ENCODE assay signal across 17 cellular contexts in the genomic region with DNA sequence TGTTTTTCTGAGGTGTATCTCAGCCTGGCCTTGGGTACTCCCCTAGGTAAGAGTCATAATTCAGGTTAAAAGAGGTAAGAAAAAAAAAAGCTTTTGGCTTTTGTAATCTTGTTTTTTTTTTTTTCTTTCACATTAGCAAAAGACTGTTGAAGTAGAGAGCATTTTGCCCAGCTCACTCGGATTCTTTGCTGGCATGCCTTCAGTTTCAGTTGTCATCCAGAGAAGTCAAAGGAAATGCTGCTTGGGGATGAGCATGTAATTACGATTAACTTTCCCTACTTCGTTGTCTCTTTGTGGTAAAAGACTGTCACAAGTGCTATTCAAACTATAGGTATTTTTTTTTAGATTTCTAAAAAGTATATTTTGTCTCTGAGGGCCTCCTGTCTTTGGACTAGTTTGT. TPM values are rescaled to one million over a fixed set of nuclear protein-coding genes. Genes with fewer than 3 reads are reported as not detected.
DNase-seq lines count a peak whose midpoint lies in the region; ATAC-seq and TF ChIP-seq lines count a peak whose summit lies in the region.
"Had no signal": no experiment of that assay in that cellular context is flagged by ENCODE, and none has a peak within 500 bp of the region (broad histone marks: within the 10 kb centered on the region; RNA-seq: fewer than 3 reads in every experiment).

No MANE protein-coding gene starts in this region.

- TF ChIP-seq RAD21 in IMR-90 (IDR thresholded peaks at IDR 0.05; ENCODE audit: low read length), result no peak

- POLR2A ChIA-PET in AG04450 (lab: Yijun Ruan, JAX), result no interaction called here
- POLR2A ChIA-PET in IMR-90 (lab: Charles Lee; ENCODE audit: unreplicated experiment), result interaction anchor here (0.7 kb wide), 1 partner anchor 105 kb away, joined by 10 read pairs; no protein-coding TSS in a partner anchor
- POLR2A ChIA-PET in activated CD4-positive, alpha-beta memory T cell treated with anti-CD3 and anti-CD28 coated beads for 36 hours (lab: Charles Lee), result no interaction called here

- peaks cover 99% of the 10 kb centered on the region for H4K20me1 ChIP-seq in IMR-90 (ENCODE audit: insufficient read depth, low read length)
- H4K20me1 ChIP-seq in osteoblast (ENCODE audit: insufficient read depth, low read length), result peaks cover 73% of the 10 kb centered on the region

- 0 out of 2 replicates have a peak overlapping the region, but pooled peaks have one; percentile 14 for H3K23ac ChIP-seq in IMR-90 (ENCODE audit: low read depth, low read length)

- no peak overlapping the region; the same call in 1 of the 2 replicates for H4K91ac ChIP-seq in IMR-90 (ENCODE audit: insufficient read depth, low read depth, low read length)

- WGBS in IMR-90 (ENCODE audit: extremely low coverage in 2 of 2, insufficient read length in 1 of 2), 2 experiments, result 67% methylated on average over 1 of the region's 3 CpGs; no CpG with 5 or more reads in 1 of the 2 experiments

- no peak overlapping the region for H2BK120ac ChIP-seq in IMR-90 (ENCODE audit: low read depth, low read length)

- H3K4me1 ChIP-seq in IMR-90 (ENCODE audit: control insufficient read depth, insufficient read depth, low read length) (peaks cover 20% of the 10 kb centered on the region), osteoblast (ENCODE audit: insufficient read depth, low read length) (peaks cover 72% of the 10 kb centered on the region)

- ATAC-seq in IMR-90 (ENCODE audit: low read depth), result no peak
- ATAC-seq in HG03045 (IDR thresholded peaks at IDR 0.05; ENCODE audit: unreplicated experiment), result no peak
- ATAC-seq: naive thymus-derived CD4-positive, alpha-beta T cell had no signal

- intact Hi-C loops in IMR-90 (cut with micrococcal nuclease), result loop anchor here (1.0 kb wide), 1 partner anchor 9 kb away; no protein-coding TSS in a partner anchor
- intact Hi-C loops in activated CD4-positive, alpha-beta memory T cell treated with anti-CD3 and anti-CD28 coated beads for 36 hours (cut with micrococcal nuclease), result loop anchor here (10.0 kb wide), 1 partner anchor 470 kb away; no protein-coding TSS in a partner anchor

- 0 out of 4 replicates have a peak overlapping the region, but pooled peaks of 1 of the 2 experiments have one; percentile 23 for H4K8ac ChIP-seq in IMR-90 (ENCODE audit: low read depth in 2 of 2, low read length in 2 of 2)

- H3K36me3 Mint-ChIP-seq in activated CD4-positive, alpha-beta memory T cell treated with anti-CD3 and anti-CD28 coated beads for 36 hours, result peaks cover 6% of the 10 kb centered on the region

- no peaks in the 10 kb centered on the region for H3K9me3 Mint-ChIP-seq in activated CD4-positive, alpha-beta memory T cell treated with anti-CD3 and anti-CD28 coated beads for 36 hours
- H3K9me3 Mint-ChIP-seq: activated CD4-positive, alpha-beta memory T cell treated with anti-CD3 and anti-CD28 coated beads, Interleukin-2, amount 10 ng/mL, durations not matched to agents 7 days and 5 days; activated naive CD8-positive, alpha-beta T cell treated with anti-CD3 and anti-CD28 coated beads, Interleukin-2, amount 10 ng/mL, durations not matched to agents 7 days and 5 days; naive thymus-derived CD4-positive, alpha-beta T cell had no signal

- H3K27ac ChIP-seq in AG04450 (ENCODE audit: low read depth, low read length) (peak overlapping the region; percentile 25), IMR-90 (ENCODE audit: insufficient read depth, low read length) (peak overlapping the region; percentile 63; the same call in 1 of the 2 replicates), epithelial cell of prostate (peak overlapping the region; percentile 9), osteoblast (ENCODE audit: low read depth, low read length) (peak overlapping the region; percentile 61)

- H3K9me3 ChIP-seq in AG04450 (ENCODE audit: control insufficient read depth, insufficient read depth, low read length) (no peaks in the 10 kb centered on the region), IMR-90 (ENCODE audit: control insufficient read depth, insufficient read depth, low read length) (no peaks in the 10 kb centered on the region), osteoblast (ENCODE audit: low read depth, low read length) (no peaks in the 10 kb centered on the region)
- H3K9me3 ChIP-seq: Caco-2, left ventricle myocardium inferior had no signal

- H2AK9ac ChIP-seq in IMR-90 (replicated peaks; ENCODE audit: low read depth, low read length, poor library complexity), result no peak overlapping the region

- no peak overlapping the region for H2AK5ac ChIP-seq in IMR-90 (ENCODE audit: low read depth, low read length)

- no peak overlapping the region for H3K4me3 ChIP-seq in AG04450 (ENCODE audit: low read depth, low read length)
- H3K4me3 ChIP-seq in IMR-90 (ENCODE audit: insufficient read depth, low read depth, low read length), result no peak overlapping the region
- H3K4me3 ChIP-seq in osteoblast (ENCODE audit: insufficient read depth, low read length), result peak overlapping the region; percentile 43
- H3K4me3 ChIP-seq: left ventricle myocardium inferior had no signal

- H3K4me1 Mint-ChIP-seq in activated CD4-positive, alpha-beta memory T cell treated with anti-CD3 and anti-CD28 coated beads for 36 hours (ENCODE audit: low read depth), result peaks cover 80% of the 10 kb centered on the region

- no peak overlapping the region for H4K5ac ChIP-seq in IMR-90 (ENCODE audit: low read depth, low read length)

- peak overlapping the region; percentile 48 for H2BK5ac ChIP-seq in IMR-90 (ENCODE audit: low read depth, low read length, poor library complexity, severe bottlenecking)

- H3K79me1 ChIP-seq in IMR-90 (ENCODE audit: low read depth in 1 of 2, low read length in 2 of 2), result peaks cover 0 to 47% of the 10 kb centered on the region in 2 experiments; a peak in 2 of 4 replicates

- dilution Hi-C loops in IMR-90 (cut with HindIII; ENCODE audit: low sequenced_read_pairs, unreplicated experiment), result no loop called here

- peak overlapping the region; percentile 10; the same call in 1 of the 2 replicates for H3K9ac ChIP-seq in IMR-90 (ENCODE audit: low read depth, low read length)

- H3K9me1 ChIP-seq in IMR-90 (ENCODE audit: insufficient read depth, low read length), result peaks cover 16% of the 10 kb centered on the region

- no peak overlapping the region; the same call in 1 of the 2 replicates for H3K14ac ChIP-seq in IMR-90 (replicated peaks; ENCODE audit: low read depth, low read length)

- H3K4ac ChIP-seq in IMR-90 (ENCODE audit: low read depth, low read length), result no peak overlapping the region

- no peaks in the 10 kb centered on the region for H3K27me3 Mint-ChIP-seq in activated CD4-positive, alpha-beta memory T cell treated with anti-CD3 and anti-CD28 coated beads for 36 hours
- H3K27me3 Mint-ChIP-seq: activated CD4-positive, alpha-beta memory T cell treated with anti-CD3 and anti-CD28 coated beads, Interleukin-2, amount 10 ng/mL, durations not matched to agents 7 days and 5 days; activated naive CD8-positive, alpha-beta T cell treated with anti-CD3 and anti-CD28 coated beads, Interleukin-2, amount 10 ng/mL, durations not matched to agents 7 days and 5 days; naive thymus-derived CD4-positive, alpha-beta T cell had no signal

- CTCF ChIA-PET in AG04450 (lab: Charles Lee) (interaction anchor here (1.5 kb wide), 1 partner anchor 141 kb away, joined by 4 read pairs; no protein-coding TSS in a partner anchor), IMR-90 (lab: Yijun Ruan, JAX) (interaction anchor here (1.5 kb wide), 1 partner anchor 56 kb away, joined by 4 read pairs; no protein-coding TSS in a partner anchor)
- CTCF ChIA-PET in activated CD4-positive, alpha-beta memory T cell treated with anti-CD3 and anti-CD28 coated beads for 36 hours (lab: Charles Lee), result interaction anchor here (0.7 to 1.5 kb wide), 2 partner anchors 43 to 67 kb away, joined by 3 read pairs; no protein-coding TSS in a partner anchor

- DNase-seq in AG04450 (ENCODE audit: low read depth, low spot score), result no peak
- no peak for DNase-seq in IMR-90
- DNase-seq in epithelial cell of prostate (ENCODE audit: low read depth, low spot score), result no peak
- no peak for DNase-seq in osteoblast (ENCODE audit: insufficient read length, low spot score, missing footprints)
- no peak for DNase-seq in activated CD4-positive, alpha-beta memory T cell treated with anti-CD3 and anti-CD28 coated beads for 36 hours
- DNase-seq in NCI-H1417 treated with DMSO at 0.1 percent for 48 hours (lab: John Stamatoyannopoulos, UW), result no peak
- DNase-seq in COLO668 (lab: John Stamatoyannopoulos, UW; ENCODE audit: unreplicated experiment), result no peak
- DNase-seq: activated CD4-positive, alpha-beta memory T cell treated with anti-CD3 and anti-CD28 coated beads, Interleukin-2, amount 10 ng/mL, durations not matched to agents 7 days and 5 days; activated naive CD8-positive, alpha-beta T cell treated with anti-CD3 and anti-CD28 coated beads, Interleukin-2, amount 10 ng/mL, durations not matched to agents 7 days and 5 days; Caco-2; effector CD4-positive, alpha-beta T cell; GDM1; left ventricle myocardium inferior; naive thymus-derived CD4-positive, alpha-beta T cell; NCI-H2081 treated with DMSO at 0.1 percent for 48 hours; NCI-H524 had no signal

- no peak overlapping the region for H3K4me3 Mint-ChIP-seq in activated CD4-positive, alpha-beta memory T cell treated with anti-CD3 and anti-CD28 coated beads for 36 hours
- H3K4me3 Mint-ChIP-seq: activated CD4-positive, alpha-beta memory T cell treated with anti-CD3 and anti-CD28 coated beads, Interleukin-2, amount 10 ng/mL, durations not matched to agents 7 days and 5 days; activated naive CD8-positive, alpha-beta T cell treated with anti-CD3 and anti-CD28 coated beads, Interleukin-2, amount 10 ng/mL, durations not matched to agents 7 days and 5 days had no signal

- no peak for TF ChIP-seq POLR2A in IMR-90 (IDR thresholded peaks at IDR 0.05; ENCODE audit: low read depth, low read length)

- TF ChIP-seq CTCF in AG04450 (IDR thresholded peaks at IDR 0.05; ENCODE audit: low read depth, low read length), result no peak
- TF ChIP-seq CTCF in IMR-90 (conservative IDR thresholded peaks at IDR 0.05; ENCODE audit: low read depth, low read length), result no peak
- no peak for TF ChIP-seq CTCF in osteoblast (IDR thresholded peaks at IDR 0.05; ENCODE audit: extremely low read depth, low read depth, low read length)

- no peak overlapping the region for H2BK15ac ChIP-seq in IMR-90 (ENCODE audit: low read depth, low read length)

- no TSS peak for BruUV-seq in IMR-90 (replicated peaks; lab: Mats Ljungman, UMichigan)

- no peak overlapping the region for H3K27ac Mint-ChIP-seq in activated CD4-positive, alpha-beta memory T cell treated with anti-CD3 and anti-CD28 coated beads for 36 hours
- H3K27ac Mint-ChIP-seq: activated CD4-positive, alpha-beta memory T cell treated with anti-CD3 and anti-CD28 coated beads, Interleukin-2, amount 10 ng/mL, durations not matched to agents 7 days and 5 days; activated naive CD8-positive, alpha-beta T cell treated with anti-CD3 and anti-CD28 coated beads, Interleukin-2, amount 10 ng/mL, durations not matched to agents 7 days and 5 days had no signal

- H2AFZ ChIP-seq in IMR-90 (replicated peaks; ENCODE audit: low read length, poor library complexity), result no peak overlapping the region
- H2AFZ ChIP-seq in osteoblast (ENCODE audit: low read length), result no peak overlapping the region

- no peaks in the 10 kb centered on the region for H3K27me3 ChIP-seq in AG04450 (ENCODE audit: control insufficient read depth, insufficient read depth, low read length)
- H3K27me3 ChIP-seq in IMR-90 (ENCODE audit: control insufficient read depth, insufficient read depth, low read length), result no peaks in the 10 kb centered on the region
- no peaks in the 10 kb centered on the region for H3K27me3 ChIP-seq in osteoblast (ENCODE audit: insufficient read depth, low read length)

- in situ Hi-C loops in IMR-90 (cut with MboI; ENCODE audit: low sequenced_read_pairs), result loop anchor here (10.0 kb wide), 1 partner anchor 130 kb away; no protein-coding TSS in a partner anchor

- H3K4me2 ChIP-seq in IMR-90 (ENCODE audit: low read depth, low read length), result peak overlapping the region; percentile 78
- H3K4me2 ChIP-seq in osteoblast (ENCODE audit: insufficient read depth, low read length), result peak overlapping the region; percentile 93

- H2BK20ac ChIP-seq in IMR-90 (ENCODE audit: low read depth, low read length), result no peak overlapping the region

- H3K18ac ChIP-seq in IMR-90 (ENCODE audit: low read depth, low read length), result peak overlapping the region; percentile 58

- H3K36me3 ChIP-seq in IMR-90 (ENCODE audit: control insufficient read depth, insufficient read depth, low read length), result peaks cover 3% of the 10 kb centered on the region
- H3K36me3 ChIP-seq in osteoblast (ENCODE audit: insufficient read depth, low read length), result peaks cover 19% of the 10 kb centered on the region
- H3K36me3 ChIP-seq: left ventricle myocardium inferior had no signal

- peaks cover 99% of the 10 kb centered on the region for H3K79me2 ChIP-seq in osteoblast (ENCODE audit: insufficient read depth, low read length)

- no peak overlapping the region for H3K56ac ChIP-seq in IMR-90 (ENCODE audit: extremely low read depth, insufficient read depth, low read length)

RNA-seq across cellular contexts. Expression of gene BACH1, which starts 6.3 kb away (rescaled TPM):
- polyA plus RNA-seq in AG04450 (2011; rRNA removed) (60.6 and 72.2 TPM in 2 replicates), IMR-90 (2012; rRNA removed) (19.6 and 23.1 TPM in 2 replicates)
- polyA minus RNA-seq in AG04450 (2011; rRNA and poly(A)+ RNA removed), result 215 and 248 TPM in 2 replicates
- total RNA-seq in IMR-90 (2012; rRNA removed) (108 and 132 TPM in 2 replicates), osteoblast (153 and 189 TPM in 2 replicates)
- polyA plus RNA-seq in IMR-90 (2012; cell fraction: cytosol; rRNA removed), result 8.3 and 11.9 TPM in 2 replicates
- polyA plus RNA-seq in IMR-90 (2012; cell fraction: nucleus; rRNA removed; ENCODE audit: low replicate concordance), result 7.9 and 44.3 TPM in 2 replicates
- total RNA-seq in activated CD4-positive, alpha-beta memory T cell treated with anti-CD3 and anti-CD28 coated beads for 36 hours, result 10 to 100 TPM; 22.9 to 23.0 TPM

Comparison
In these comparisons a context has a peak if more than half of its experiments do, and no peak if none do; other contexts are left out.
1. H3K27ac ChIP-seq: peak in every context shown above with its lines; median percentile 63 in IMR-90; 61 in osteoblast; 25 in AG04450; 9 in epithelial cell of prostate.